ENCODE assay signal across 19 cellular contexts in the genomic region with DNA sequence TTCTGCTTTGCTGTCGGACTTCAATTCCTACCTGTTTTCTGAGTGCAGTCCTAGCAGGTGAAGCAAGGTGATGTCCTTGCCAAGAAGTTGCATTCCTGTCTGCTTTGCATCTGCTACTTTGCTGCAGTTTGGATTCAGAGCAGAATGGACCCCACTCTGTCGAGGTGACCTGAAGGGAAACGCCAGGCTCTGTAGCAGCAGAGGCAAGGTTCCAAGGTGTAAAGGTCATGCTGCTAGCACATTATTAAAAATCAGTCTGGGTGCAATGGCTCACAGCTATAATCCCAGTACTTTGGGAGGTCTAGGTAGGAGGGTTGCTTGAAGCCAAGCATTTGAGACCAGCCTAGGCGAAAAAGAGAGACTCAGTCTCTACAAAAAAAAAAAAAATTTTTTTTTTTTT. TPM values are rescaled to one million over a fixed set of nuclear protein-coding genes. Genes with fewer than 3 reads are reported as not detected.
"Had no signal": no experiment of that assay in that cellular context is flagged by ENCODE, and none has a peak within 500 bp of the region (broad histone marks: within the 10 kb centered on the region; RNA-seq: fewer than 3 reads in every experiment).

No MANE protein-coding gene starts in this region.

- ATAC-seq: effector memory CD8-positive, alpha-beta T cell; gastroesophageal sphincter; left lung; natural killer cell treated with Interleukin-12 subunit alpha and Interleukin-12 subunit beta and Interleukin-15 and Interleukin-18, amount 100 ng/mL, for 72 hours; pancreas; sciatic nerve; stimulated activated naive B cell treated with anti-CD40 and anti-IgM and Interleukin-4, amounts not matched to agents 10 μg/mL and 1 μg/mL and 100 μg/mL, for 72 hours; stimulated activated naive CD8-positive, alpha-beta T cell treated with anti-CD3 and anti-CD28 coated beads, Interleukin-15, amount 100 ng/mL, for 72 hours; upper lobe of right lung had no signal

- H3K4me1 ChIP-seq: left lung, tibial nerve, vagina had no signal

- H3K4me3 ChIP-seq: esophagus squamous epithelium, gastroesophageal sphincter, left lung, pancreas, testis, tibial nerve, upper lobe of right lung, vagina had no signal

- DNase-seq: effector memory CD8-positive, alpha-beta T cell; esophagus squamous epithelium; foreskin fibroblast; hippocampal formation; left lung; mammary epithelial cell; occipital lobe; pancreas; stimulated activated CD4-positive, alpha-beta T cell treated with anti-CD3 and anti-CD28 coated beads, Interleukin-2, amount 100 ng/mL, for 24 hours; stimulated activated CD4-positive, alpha-beta T cell treated with anti-CD3 and anti-CD28 coated beads, Interleukin-4, amount 100 ng/mL, for 4 hours; stimulated activated naive B cell treated with anti-CD40 and anti-IgM and Interleukin-4, amounts not matched to agents 10 μg/mL and 1 μg/mL and 100 μg/mL, for 72 hours; stimulated activated naive CD8-positive, alpha-beta T cell treated with anti-CD3 and anti-CD28 coated beads, Interleukin-15, amount 100 ng/mL, for 72 hours; testis; upper lobe of right lung had no signal

- H3K27me3 ChIP-seq: esophagus squamous epithelium, gastroesophageal sphincter, left lung, pancreas, testis, tibial nerve, upper lobe of right lung, vagina had no signal

- H3K27ac ChIP-seq: esophagus squamous epithelium, left lung, pancreas, testis, tibial nerve, upper lobe of right lung, vagina had no signal

- H3K9me3 ChIP-seq: esophagus squamous epithelium, gastroesophageal sphincter, left lung, pancreas, testis, tibial nerve, upper lobe of right lung, vagina had no signal

RNA-seq across cellular contexts. Expression of a gene that starts 17.3 kb away (rescaled TPM):
- total RNA-seq: natural killer cell treated with Interleukin-12 subunit alpha and Interleukin-12 subunit beta and Interleukin-15 and Interleukin-18, amount 100 ng/mL, for 72 hours had no signal
- polyA plus RNA-seq: mammary epithelial cell had no signal
